In genomic region chr6:30717129-30717844, GRCh38 we compare ENCODE assay signal across 8 cellular contexts. TPM values are rescaled to one million over a fixed set of nuclear protein-coding genes. Genes with fewer than 3 reads are reported as not detected.
DNase-seq lines count a peak whose midpoint lies in the region; ATAC-seq, FAIRE-seq and TF ChIP-seq lines count a peak whose summit lies in the region.

MDC1 (minus strand) TSS chr6:30717281; CDS start chr6:30715175, 2,106 bp downstream.

- no peaks in the 10 kb centered on the region for H4K20me1 ChIP-seq in OCI-LY1 (ENCODE audit: insufficient read depth, low read length)

- H2AFZ ChIP-seq in OCI-LY1 (ENCODE audit: low read length): no peak within 1 kb of the TSS

- peak; percentile 63 for ATAC-seq in GM21447 (IDR thresholded peaks at IDR 0.05; ENCODE audit: unreplicated experiment)

- no peak for FAIRE-seq in D721Med (lab: Jason Lieb, UNC)

- H3K36me3 ChIP-seq in HUES64 (ENCODE audit: insufficient read depth, low read length) (peaks cover 36% of the 10 kb centered on the region), OCI-LY1 (ENCODE audit: insufficient read depth, low read length) (peaks cover 51% of the 10 kb centered on the region), mesodermal cell (ENCODE audit: control insufficient read depth, insufficient read depth, low read length) (peaks cover 51% of the 10 kb centered on the region)

- H3K4me3 ChIP-seq in HUES64 (ENCODE audit: low read length) (peak within 1 kb of the TSS; percentile 75), OCI-LY1 (ENCODE audit: low read depth, low read length, poor library complexity, severe bottlenecking) (peak within 1 kb of the TSS; percentile 100), mesodermal cell (ENCODE audit: extremely low read depth, insufficient read depth, low read length, poor library complexity, severe bottlenecking) (peak within 1 kb of the TSS; percentile 80)

- H3K27ac ChIP-seq in HUES64 (ENCODE audit: low read depth, low read length): peak within 1 kb of the TSS; percentile 96
- peak within 1 kb of the TSS; percentile 97 for H3K27ac ChIP-seq in OCI-LY1 (ENCODE audit: low read depth, low read length, poor library complexity, severe bottlenecking)
- peak within 1 kb of the TSS; percentile 89 for H3K27ac ChIP-seq in mesodermal cell (ENCODE audit: low read depth, low read length, severe bottlenecking)

- peaks cover 19% of the 10 kb centered on the region for H3K79me2 ChIP-seq in OCI-LY1 (ENCODE audit: insufficient read depth, low read length)

- peak within 1 kb of the TSS; percentile 87 for H3K4me2 ChIP-seq in OCI-LY1 (ENCODE audit: low read length)

- DNase-seq in D721Med (ENCODE audit: insufficient read length, low spot score): peak; percentile 80
- DNase-seq in activated CD8-positive, alpha-beta memory T cell treated with anti-CD3 and anti-CD28 coated beads, Interleukin-2, amount 50 U/mL, for 4 hours: peak; percentile 98
- DNase-seq in stimulated activated CD8-positive, alpha-beta memory T cell treated with anti-CD3 and anti-CD28 coated beads, Interleukin-15, amount 100 ng/mL, for 4 hours (ENCODE audit: low read depth in 2 of 2): peak; percentile 99

- H3K9me3 ChIP-seq in HUES64 (ENCODE audit: insufficient read depth, low read depth, low read length): no peaks in the 10 kb centered on the region
- no peaks in the 10 kb centered on the region for H3K9me3 ChIP-seq in OCI-LY1 (ENCODE audit: low read length)
- H3K9me3 ChIP-seq in mesodermal cell (ENCODE audit: control insufficient read depth, low read length): no peaks in the 10 kb centered on the region

- H3F3A ChIP-seq in OCI-LY1 (ENCODE audit: insufficient read depth, low read length): 0 out of 2 replicates have a peak, but pooled peaks cover 3% of the 10 kb centered on the region

- H3K27me3 ChIP-seq in HUES64 (ENCODE audit: insufficient read depth, low read length) (no peaks in the 10 kb centered on the region), OCI-LY1 (ENCODE audit: insufficient read depth, low read length) (no peaks in the 10 kb centered on the region)

- H3K4me1 ChIP-seq in HUES64 (ENCODE audit: insufficient read depth, low read length) (peaks cover 4% of the 10 kb centered on the region; the same call in 1 of the 2 replicates), OCI-LY1 (ENCODE audit: insufficient read depth, low read length, severe bottlenecking) (peaks cover 33% of the 10 kb centered on the region), mesodermal cell (ENCODE audit: control insufficient read depth, insufficient read depth, low read length, poor library complexity, severe bottlenecking) (peaks cover 12% of the 10 kb centered on the region)

- in situ Hi-C loops in endometrial microvascular endothelial cells (cut with HindIII; ENCODE audit: inconsistent ontology term, low pct_unique_long_range_greater_than_20kb, low sequenced_read_pairs): loop anchor here (10.0 kb wide), 1 partner anchor 172 kb away; no protein-coding TSS in a partner anchor

- under 1% methylated on average over 48 of the region's 48 CpGs for WGBS in HUES64
- WGBS in mesodermal cell (ENCODE audit: insufficient coverage in 2 of 2), 2 experiments: 0% methylated on average over 44 of the region's 48 CpGs

- TF ChIP-seq CTCF in D721Med (IDR thresholded peaks at IDR 0.05; ENCODE audit: insufficient read depth, missing control alignments) (no peak), OCI-LY1 (IDR thresholded peaks at IDR 0.05; ENCODE audit: low read length) (no peak)

- H3K9ac ChIP-seq in HUES64 (ENCODE audit: low read depth, low read length): peak within 1 kb of the TSS; percentile 94
- H3K9ac ChIP-seq in OCI-LY1 (ENCODE audit: low read length): peak within 1 kb of the TSS; percentile 100

- H3K9me2 ChIP-seq in OCI-LY1 (ENCODE audit: low read depth, low read length): no peaks in the 10 kb centered on the region

RNA-seq across cellular contexts. Expression of gene MDC1, which starts in this region (rescaled TPM):
- 45.9 TPM for polyA plus RNA-seq in HUES64 (2013, experiment 1 of 2)
- polyA plus RNA-seq in HUES64 (2013, experiment 2 of 2): 43.7 TPM
- total RNA-seq in endometrial microvascular endothelial cells (ENCODE audit: inconsistent ontology term): 17.1 TPM
- polyA plus RNA-seq in mesodermal cell (2013, experiment 1 of 2): 60.6 TPM
- polyA plus RNA-seq in mesodermal cell (2013, experiment 2 of 2): 50.2 TPM

Comparison
In these comparisons a context has a peak if more than half of its experiments do, and no peak if none do; other contexts are left out.
1. Peak in every context shown above with its lines: DNase-seq, ATAC-seq, H3K4me3 ChIP-seq and H3K27ac ChIP-seq.